ENCODE assay signal across 9 cellular contexts in genomic region chr1:186681136-186681535, GRCh38. TPM values are rescaled to one million over a fixed set of nuclear protein-coding genes. Genes with fewer than 3 reads are reported as not detected.
DNase-seq lines count a peak whose midpoint lies in the region; ATAC-seq, FAIRE-seq and TF ChIP-seq lines count a peak whose summit lies in the region.
"Had no signal": no experiment of that assay in that cellular context is flagged by ENCODE, and none has a peak within 500 bp of the region (broad histone marks: within the 10 kb centered on the region; RNA-seq: fewer than 3 reads in every experiment).

No MANE protein-coding gene starts in this region.

- peak overlapping the region; percentile 67 for H3K4me3 ChIP-seq in bronchial epithelial cell (ENCODE audit: low read depth, low read length)

- H3K4me3 Mint-ChIP-seq in activated naive CD4-positive, alpha-beta T cell treated with anti-CD3 and anti-CD28 coated beads, Interleukin-2, amount 50 U/mL, for 24 hours: peak overlapping the region; percentile 76
- peak overlapping the region; percentile 39 for H3K4me3 Mint-ChIP-seq in memory B cell

- FAIRE-seq in bronchial epithelial cell (lab: Jason Lieb, UNC) (no peak), urothelium cell line (lab: Jason Lieb, UNC) (no peak)

- H3K27ac Mint-ChIP-seq in activated naive CD4-positive, alpha-beta T cell treated with anti-CD3 and anti-CD28 coated beads, Interleukin-2, amount 50 U/mL, for 24 hours: no peak overlapping the region
- no peak overlapping the region for H3K27ac Mint-ChIP-seq in memory B cell

- peaks cover 1% of the 10 kb centered on the region for H3K36me3 Mint-ChIP-seq in activated naive CD4-positive, alpha-beta T cell treated with anti-CD3 and anti-CD28 coated beads, Interleukin-2, amount 50 U/mL, for 24 hours
- H3K36me3 Mint-ChIP-seq in memory B cell: no peaks in the 10 kb centered on the region

- peaks cover 17% of the 10 kb centered on the region for H3K4me1 Mint-ChIP-seq in activated naive CD4-positive, alpha-beta T cell treated with anti-CD3 and anti-CD28 coated beads, Interleukin-2, amount 50 U/mL, for 24 hours
- H3K4me1 Mint-ChIP-seq in memory B cell: peaks cover 5% of the 10 kb centered on the region

- H3K9me3 Mint-ChIP-seq in activated naive CD4-positive, alpha-beta T cell treated with anti-CD3 and anti-CD28 coated beads, Interleukin-2, amount 50 U/mL, for 24 hours: peaks cover 5% of the 10 kb centered on the region
- peaks cover 2% of the 10 kb centered on the region for H3K9me3 Mint-ChIP-seq in memory B cell

- no peak for TF ChIP-seq CTCF in bronchial epithelial cell (IDR thresholded peaks at IDR 0.05; ENCODE audit: insufficient read depth, low read length, severe bottlenecking)

- peaks cover 54% of the 10 kb centered on the region for H3K27me3 Mint-ChIP-seq in activated naive CD4-positive, alpha-beta T cell treated with anti-CD3 and anti-CD28 coated beads, Interleukin-2, amount 50 U/mL, for 24 hours
- peaks cover 12% of the 10 kb centered on the region for H3K27me3 Mint-ChIP-seq in memory B cell

- peaks cover 5% of the 10 kb centered on the region for H3K36me3 ChIP-seq in bronchial epithelial cell (ENCODE audit: control insufficient read depth, insufficient read depth, low read length)

- ATAC-seq in memory B cell (ENCODE audit: low read depth) (no peak), HG02970 (IDR thresholded peaks at IDR 0.05; ENCODE audit: low FRiP score, unreplicated experiment) (no peak), GM18873 (IDR thresholded peaks at IDR 0.05; ENCODE audit: low FRiP score, unreplicated experiment) (no peak)

- H3K27me3 ChIP-seq in bronchial epithelial cell (ENCODE audit: control insufficient read depth, insufficient read depth, low read length): no peaks in the 10 kb centered on the region

- DNase-seq in activated naive CD4-positive, alpha-beta T cell treated with anti-CD3 and anti-CD28 coated beads, Interleukin-2, amount 50 U/mL, for 16 hours: no peak
- DNase-seq in bronchial epithelial cell (ENCODE audit: low read depth) (no peak), memory B cell (ENCODE audit: low spot score in 2 of 2) (no peak), urothelium cell line (ENCODE audit: low spot score) (peak; percentile 5)
- no peak for DNase-seq in stimulated activated naive CD4-positive, alpha-beta T cell (lab: John Stamatoyannopoulos, UW)
- DNase-seq: activated CD4-positive, alpha-beta T cell treated with anti-CD3 and anti-CD28 coated beads, Interleukin-2, amount 50 U/mL, for 4 hours had no signal

RNA-seq across cellular contexts. Expression of gene PTGS2, which starts 0.9 kb away (rescaled TPM):
- total RNA-seq in bronchial epithelial cell: 13.6 and 22.1 TPM in 2 replicates
